30 cellular contexts compared by ENCODE assay signal in the genomic region with DNA sequence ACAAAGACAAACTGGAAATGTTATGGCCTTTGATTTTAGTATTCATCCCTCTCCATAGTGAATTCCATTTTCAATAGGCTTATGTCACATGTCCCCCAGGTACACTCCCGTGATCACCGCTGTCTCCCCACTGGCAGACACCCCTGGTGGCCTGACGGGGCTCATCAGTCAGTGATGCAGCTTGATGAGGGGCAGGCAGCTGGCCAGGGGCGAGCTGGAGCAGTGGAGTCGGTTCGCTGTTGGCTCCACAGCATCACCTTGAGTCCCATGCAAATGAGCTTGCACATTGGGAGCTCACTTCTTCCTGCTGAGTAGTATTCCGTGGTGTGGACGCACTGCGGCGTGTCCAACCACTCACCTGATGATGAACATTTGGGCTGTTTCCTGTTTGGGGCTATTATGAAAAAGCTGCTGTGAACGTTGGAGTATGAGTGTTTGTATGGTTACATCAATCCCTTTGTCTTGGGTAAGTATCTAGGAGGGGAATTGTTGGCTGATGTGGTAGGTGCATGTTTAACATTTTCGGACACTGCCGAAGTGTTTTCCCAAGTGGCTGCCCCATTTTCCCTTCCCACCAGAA. TPM values are rescaled to one million over a fixed set of nuclear protein-coding genes. Genes with fewer than 3 reads are reported as not detected.
DNase-seq lines count a peak whose midpoint lies in the region; ATAC-seq, FAIRE-seq and TF ChIP-seq lines count a peak whose summit lies in the region.
"Had no signal": no experiment of that assay in that cellular context is flagged by ENCODE, and none has a peak within 500 bp of the region (broad histone marks: within the 10 kb centered on the region; RNA-seq: fewer than 3 reads in every experiment).

No MANE protein-coding gene starts in this region.

- no peak overlapping the region for H3K4ac ChIP-seq in neuronal stem cell (ENCODE audit: low read length)

- no peaks in the 10 kb centered on the region for H3K4me1 Mint-ChIP-seq in activated CD4-positive, alpha-beta memory T cell treated with anti-CD3 and anti-CD28 coated beads, Interleukin-2, amount 10 ng/mL, durations not matched to agents 7 days and 5 days
- H3K4me1 Mint-ChIP-seq in HFFc6 (ENCODE audit: low read depth): no peaks in the 10 kb centered on the region
- H3K4me1 Mint-ChIP-seq: CD4-positive, alpha-beta memory T cell had no signal

- in situ Hi-C loops in K562 (cut with MboI): no loop called here

- TF ChIP-seq RAD21 in K562 (CRISPR knock-in tag; conservative IDR thresholded peaks at IDR 0.05 in 1 of 2, IDR thresholded peaks at IDR 0.05 in 1 of 2): no peak

- TF ChIP-seq POLR2A in K562 (conservative IDR thresholded peaks at IDR 0.05): no peak

- no peak overlapping the region for H2BK15ac ChIP-seq in neuronal stem cell (ENCODE audit: low read length)

- no peak overlapping the region for H4K8ac ChIP-seq in neuronal stem cell (ENCODE audit: low read depth, low read length)

- no TSS peak for BruUV-seq in K562 (replicated peaks; lab: Mats Ljungman, UMichigan)

- H3K27me3 ChIP-seq in K562 (ENCODE audit: control insufficient read depth in 2 of 2, insufficient read depth in 2 of 2, low read length in 2 of 2) (peaks cover 0 to 6% of the 10 kb centered on the region in 2 experiments; a peak in 3 of 5 replicates), neuronal stem cell (ENCODE audit: control insufficient read depth in 3 of 3, insufficient read depth in 3 of 3, low read depth in 1 of 3, low read length in 3 of 3) (peaks cover 0 to 10% (median 0%) of the 10 kb centered on the region in 3 experiments)

- H2AFZ ChIP-seq in K562 (ENCODE audit: low read depth, low read length) (no peak overlapping the region), neuronal stem cell (ENCODE audit: low read length) (no peak overlapping the region)

- WGBS in K562 (ENCODE audit: insufficient coverage, low coverage, missing lambda C conversion rate): 41% methylated on average over 10 of the region's 13 CpGs
- WGBS in neuronal stem cell (ENCODE audit: extremely low coverage in 2 of 2, insufficient read length in 2 of 2, insufficient replicate concordance in 1 of 2), 2 donors: no CpG with 5 or more reads among the region's 13 CpGs

- TF ChIP-seq EP300 in K562 (IDR thresholded peaks at IDR 0.05; ENCODE audit: low read length): no peak

- no peak overlapping the region for H3K14ac ChIP-seq in neuronal stem cell (ENCODE audit: low read length)

- H3K36me3 ChIP-seq in K562 (ENCODE audit: control insufficient read depth, insufficient read depth, low read length) (no peaks in the 10 kb centered on the region), neuronal stem cell (replicated peaks in 1 of 2; ENCODE audit: control insufficient read depth in 2 of 2, insufficient read depth in 2 of 2, low read length in 2 of 2) (no peaks in the 10 kb centered on the region)

- H2AK5ac ChIP-seq in neuronal stem cell (ENCODE audit: low read depth, low read length): no peak overlapping the region

- H3K23ac ChIP-seq in neuronal stem cell (ENCODE audit: low read depth, low read length, poor library complexity): no peak overlapping the region

- H3K27ac Mint-ChIP-seq in activated CD4-positive, alpha-beta memory T cell treated with anti-CD3 and anti-CD28 coated beads, Interleukin-2, amount 10 ng/mL, durations not matched to agents 7 days and 5 days: no peak overlapping the region
- H3K27ac Mint-ChIP-seq in HFFc6: no peak overlapping the region

- no peak overlapping the region for H2BK120ac ChIP-seq in neuronal stem cell (ENCODE audit: low read depth, low read length)

- no peak overlapping the region for H2BK12ac ChIP-seq in neuronal stem cell (ENCODE audit: low read length)

- 0 out of 6 replicates have a peak, but pooled peaks of 2 of the 3 experiments have one; percentile 15 to 25 for TF ChIP-seq CTCF in K562 (IDR thresholded peaks at IDR 0.05 in 2 of 3, conservative IDR thresholded peaks at IDR 0.05 in 1 of 3; ENCODE audit: insufficient read depth in 2 of 3, low read depth in 1 of 3, low read length in 3 of 3)
- TF ChIP-seq CTCF in HFFc6 (IDR thresholded peaks at IDR 0.05): no peak

- intact Hi-C loops in K562 (cut with micrococcal nuclease): no loop called here

- POLR2A ChIA-PET in K562 (lab: Yijun Ruan, JAX): interaction anchor here (0.6 kb wide), 1 partner anchor 52 kb away, joined by 3 read pairs; no protein-coding TSS in a partner anchor
- POLR2A ChIA-PET in activated CD4-positive, alpha-beta memory T cell treated with anti-CD3 and anti-CD28 coated beads, Interleukin-2, amount 10 ng/mL, durations not matched to agents 7 days and 5 days (lab: Charles Lee): no interaction called here

- peaks cover 12% of the 10 kb centered on the region for H3K27me3 Mint-ChIP-seq in activated CD4-positive, alpha-beta memory T cell treated with anti-CD3 and anti-CD28 coated beads, Interleukin-2, amount 10 ng/mL, durations not matched to agents 7 days and 5 days
- H3K27me3 Mint-ChIP-seq in HFFc6 (ENCODE audit: insufficient read depth): peaks cover 5% of the 10 kb centered on the region
- H3K27me3 Mint-ChIP-seq: CD4-positive, alpha-beta memory T cell had no signal

- H3K4me3 ChIP-seq in K562 (no peak overlapping the region), neuronal stem cell (ENCODE audit: low read length in 2 of 2) (no peak overlapping the region)
- H3K4me3 ChIP-seq: SK-N-MC had no signal

- peaks cover 0 to 21% of the 10 kb centered on the region in 2 experiments; a peak in 2 of 5 replicates for H3K4me1 ChIP-seq in K562 (replicated peaks in 1 of 2; ENCODE audit: control insufficient read depth in 2 of 2, insufficient read depth in 2 of 2, low read length in 2 of 2)
- no peaks in the 10 kb centered on the region for H3K4me1 ChIP-seq in neuronal stem cell (ENCODE audit: control insufficient read depth in 2 of 2, insufficient read depth in 1 of 2, low read depth in 1 of 2, low read length in 2 of 2)

- CTCF ChIA-PET in K562 (lab: Yijun Ruan, JAX; ENCODE audit: low intra/inter-chr PET ratio): no interaction called here
- CTCF ChIA-PET in activated CD4-positive, alpha-beta memory T cell treated with anti-CD3 and anti-CD28 coated beads, Interleukin-2, amount 10 ng/mL, durations not matched to agents 7 days and 5 days (lab: Charles Lee): interaction anchor here (1.0 to 1.1 kb wide), 2 partner anchors 30 to 159 kb away, joined by 3 read pairs; a partner anchor contains a TSS

- H3K9me1 ChIP-seq in K562 (ENCODE audit: control insufficient read depth, insufficient read depth, low read length): no peaks in the 10 kb centered on the region

- H3K79me2 ChIP-seq in K562 (ENCODE audit: control insufficient read depth, insufficient read depth, low read length): no peaks in the 10 kb centered on the region

- no peaks in the 10 kb centered on the region for H3K9me3 Mint-ChIP-seq in activated CD4-positive, alpha-beta memory T cell treated with anti-CD3 and anti-CD28 coated beads, Interleukin-2, amount 10 ng/mL, durations not matched to agents 7 days and 5 days
- no peaks in the 10 kb centered on the region for H3K9me3 Mint-ChIP-seq in HFFc6

- no peaks in the 10 kb centered on the region for H3K79me1 ChIP-seq in neuronal stem cell (ENCODE audit: low read depth, low read length)

- DNase-seq in DMS153 (lab: John Stamatoyannopoulos, UW) (peak; percentile 40), DMS153 treated with DMSO at 0.1 percent for 48 hours (lab: John Stamatoyannopoulos, UW; ENCODE audit: unreplicated experiment) (peak; percentile 2), K562 (ENCODE audit: extremely low read depth in 1 of 4, low spot score in 3 of 4) (no peak), neuronal stem cell (ENCODE audit: low spot score) (no peak), HFFc6 (no peak)
- DNase-seq in activated T-cell treated with anti-CD3 and anti-CD28 coated beads, Interleukin-2, amount 50 U/mL, for 48 hours: no peak
- DNase-seq in activated CD4-positive, alpha-beta memory T cell treated with anti-CD3 and anti-CD28 coated beads, Interleukin-2, amount 10 ng/mL, durations not matched to agents 7 days and 5 days: no peak
- DNase-seq: C1 segment of cervical spinal cord; CD4-positive, alpha-beta memory T cell; COR-L47; GF-D8; Kasumi-1; MV-4-11; NCI-H1105; NCI-H1436 treated with DMSO at 0.1 percent for 48 hours; NCI-H187 treated with DMSO at 0.1 percent for 48 hours; NCI-H2171; NCI-H446; NCI-H526; SHP77 had no signal

- H4K20me1 ChIP-seq in K562 (replicated peaks; ENCODE audit: control insufficient read depth, insufficient read depth, low read length): no peaks in the 10 kb centered on the region

- peak overlapping the region in 1 of 2 experiments; percentile 35; a peak in 1 of 4 replicates for H3K9ac ChIP-seq in K562 (ENCODE audit: insufficient read depth in 1 of 2, low read depth in 2 of 2, low read length in 2 of 2)
- no peak overlapping the region for H3K9ac ChIP-seq in neuronal stem cell (ENCODE audit: low read depth, low read length, poor library complexity)

- no peaks in the 10 kb centered on the region for H3K9me3 ChIP-seq in K562 (replicated peaks; ENCODE audit: control insufficient read depth, insufficient read depth, low read depth, low read length)
- H3K9me3 ChIP-seq in neuronal stem cell (replicated peaks in 1 of 2; ENCODE audit: control insufficient read depth in 2 of 2, insufficient read depth in 1 of 2, low read depth in 1 of 2, low read length in 2 of 2): no peaks in the 10 kb centered on the region

- no peak overlapping the region for H4K91ac ChIP-seq in neuronal stem cell (ENCODE audit: low read depth, low read length, poor library complexity)

- H3K27ac ChIP-seq in K562 (ENCODE audit: extremely low read depth, low read depth, low read length) (no peak overlapping the region), neuronal stem cell (replicated peaks; ENCODE audit: low read length) (no peak overlapping the region)
- H3K27ac ChIP-seq: RWPE1, SK-N-MC had no signal

- H3K4me3 Mint-ChIP-seq in activated CD4-positive, alpha-beta memory T cell treated with anti-CD3 and anti-CD28 coated beads, Interleukin-2, amount 10 ng/mL, durations not matched to agents 7 days and 5 days: no peak overlapping the region
- no peak overlapping the region for H3K4me3 Mint-ChIP-seq in HFFc6
- H3K4me3 Mint-ChIP-seq: CD4-positive, alpha-beta memory T cell had no signal

- H2BK5ac ChIP-seq in neuronal stem cell (ENCODE audit: low read length): no peak overlapping the region

- H3K36me3 Mint-ChIP-seq in activated CD4-positive, alpha-beta memory T cell treated with anti-CD3 and anti-CD28 coated beads, Interleukin-2, amount 10 ng/mL, durations not matched to agents 7 days and 5 days (ENCODE audit: low read depth): no peaks in the 10 kb centered on the region
- H3K36me3 Mint-ChIP-seq in HFFc6 (ENCODE audit: low read depth): no peaks in the 10 kb centered on the region
- H3K36me3 Mint-ChIP-seq: CD4-positive, alpha-beta memory T cell had no signal

- peak overlapping the region; percentile 64 for H3K18ac ChIP-seq in neuronal stem cell (ENCODE audit: low read length)

- no peak for FAIRE-seq in K562 (lab: Jason Lieb, UNC)
- FAIRE-seq: HepG2 had no signal

- H3K4me2 ChIP-seq in K562 (ENCODE audit: insufficient read depth, low read length): no peak overlapping the region; the same call in 1 of the 2 replicates
- H3K4me2 ChIP-seq in neuronal stem cell (ENCODE audit: insufficient read depth, low read length, poor library complexity, severe bottlenecking): no peak overlapping the region

- ATAC-seq in K562: peak; percentile 40; the same call in 1 of the 3 replicates
- ATAC-seq: HepG2, Panc1 had no signal

RNA-seq across cellular contexts. Expression of a gene that starts 5.2 kb away (rescaled TPM):
- 1.8 and 5.1 TPM in 2 replicates for total RNA-seq in K562 (2011; cell fraction: chromatin; rRNA removed; ENCODE audit: low replicate concordance)
- 8.7 and 11.6 TPM in 2 replicates for total RNA-seq in K562 (2011; cell fraction: nucleolus; rRNA removed)
- total RNA-seq in K562 (2011; cell fraction: nucleoplasm; rRNA removed): 1.1 and 2.8 TPM in 2 replicates
- 1.5 and 3.0 TPM in 2 replicates for total RNA-seq in K562 (2014; rRNA removed)
- 0.11 and 0.13 TPM in 2 replicates for total RNA-seq in K562 (2014; rRNA removed; fragmentation: Illumina TruSeq; extraction: Trizol)
- total RNA-seq in K562 (2015; rRNA removed; fragmentation: Illumina TruSeq; extraction: Trizol): 0.33 and 0.49 TPM in 2 replicates
- 0.51 and 0.82 TPM in 2 replicates for total RNA-seq in K562 (2021)
- 0.07 and 0.22 TPM in 2 replicates for polyA plus RNA-seq in K562 (2011; rRNA removed)
- 0.21 and 1.0 TPM in 2 replicates for polyA plus RNA-seq in K562 (2011; cell fraction: cytosol; rRNA removed)
- polyA plus RNA-seq in K562 (2011; cell fraction: nucleus; rRNA removed): 1.9 and 3.9 TPM in 2 replicates
- polyA plus RNA-seq in K562 (2012): 0.30 and 0.60 TPM in 2 replicates
- 0.10 and 0.21 TPM in 2 replicates for polyA plus RNA-seq in K562 (2014; fragmentation: Illumina TruSeq; extraction: Trizol)
- not detected for polyA plus RNA-seq in K562 (2014; fragmentation: Nextera tagmentation; extraction: Ambion mirVana)
- polyA plus RNA-seq in K562 (2014; rRNA removed): 0.70 and 0.82 TPM in 2 replicates
- 0.11 TPM in 1 of 2 replicates, not detected in the other for polyA minus RNA-seq in K562 (2011; rRNA and poly(A)+ RNA removed)
- 1.4 TPM in 1 of 2 replicates, not detected in the other for polyA minus RNA-seq in K562 (2011; cell fraction: cytosol; rRNA and poly(A)+ RNA removed)
- 2.6 and 5.4 TPM in 2 replicates for polyA minus RNA-seq in K562 (2011; cell fraction: nucleus; rRNA and poly(A)+ RNA removed)
- polyA plus RNA-seq in neuronal stem cell (2013, experiment 1 of 2): 0.08 TPM
- 0.06 TPM for polyA plus RNA-seq in neuronal stem cell (2013, experiment 2 of 2)
- total RNA-seq in activated CD4-positive, alpha-beta memory T cell treated with anti-CD3 and anti-CD28 coated beads, Interleukin-2, amount 10 ng/mL, durations not matched to agents 7 days and 5 days: 1 to 10 TPM; 1.1 to 1.8 TPM
- total RNA-seq in HFFc6 (2021; fragmentation: NEBNext Ultra II Directional; extraction: Animal tissue kit (Norgen Biotek cat#: 25700)): under 1 TPM; 0.33 to 0.99 (median 0.69) TPM

RNA-seq across cellular contexts. Expression of a gene that starts 29.4 kb away (rescaled TPM):
- 3.0 and 4.1 TPM in 2 replicates for total RNA-seq in K562 (2011; cell fraction: chromatin; rRNA removed; ENCODE audit: low replicate concordance)
- total RNA-seq in K562 (2011; cell fraction: nucleolus; rRNA removed): 2.5 and 2.8 TPM in 2 replicates
- 2.9 and 3.5 TPM in 2 replicates for total RNA-seq in K562 (2011; cell fraction: nucleoplasm; rRNA removed)
- 2.0 and 2.9 TPM in 2 replicates for total RNA-seq in K562 (2014; rRNA removed)
- total RNA-seq in K562 (2014; rRNA removed; fragmentation: Illumina TruSeq; extraction: Trizol): 1.5 and 1.8 TPM in 2 replicates
- total RNA-seq in K562 (2015; rRNA removed; fragmentation: Illumina TruSeq; extraction: Trizol): 2.6 and 2.7 TPM in 2 replicates
- 3.3 and 3.5 TPM in 2 replicates for total RNA-seq in K562 (2021)
- polyA plus RNA-seq in K562 (2011; rRNA removed): 0.98 and 1.2 TPM in 2 replicates
- polyA plus RNA-seq in K562 (2011; cell fraction: cytosol; rRNA removed): 1.0 and 1.2 TPM in 2 replicates
- 2.0 and 3.1 TPM in 2 replicates for polyA plus RNA-seq in K562 (2011; cell fraction: nucleus; rRNA removed)
- 2.7 and 3.3 TPM in 2 replicates for polyA plus RNA-seq in K562 (2012)
- polyA plus RNA-seq in K562 (2014; fragmentation: Illumina TruSeq; extraction: Trizol): 2.1 and 2.4 TPM in 2 replicates
- under 1 TPM; 0.32 to 0.34 TPM for polyA plus RNA-seq in K562 (2014; fragmentation: Nextera tagmentation; extraction: Ambion mirVana)
- polyA plus RNA-seq in K562 (2014; rRNA removed): 1.3 and 1.9 TPM in 2 replicates
- 1.4 TPM in 2 replicates for polyA minus RNA-seq in K562 (2011; rRNA and poly(A)+ RNA removed)
- polyA minus RNA-seq in K562 (2011; cell fraction: cytosol; rRNA and poly(A)+ RNA removed): 1.5 and 1.6 TPM in 2 replicates
- 0.94 and 1.7 TPM in 2 replicates for polyA minus RNA-seq in K562 (2011; cell fraction: nucleus; rRNA and poly(A)+ RNA removed)
- polyA plus RNA-seq in neuronal stem cell (2013, experiment 1 of 2): 0.15 TPM
- 0.11 TPM for polyA plus RNA-seq in neuronal stem cell (2013, experiment 2 of 2)
- 1 to 10 TPM; 1.7 to 1.9 TPM for total RNA-seq in activated CD4-positive, alpha-beta memory T cell treated with anti-CD3 and anti-CD28 coated beads, Interleukin-2, amount 10 ng/mL, durations not matched to agents 7 days and 5 days
- under 1 TPM; 0.03 to 0.38 (median 0.06) TPM for total RNA-seq in HFFc6 (2021; fragmentation: NEBNext Ultra II Directional; extraction: Animal tissue kit (Norgen Biotek cat#: 25700))
- total RNA-seq: H4, HT-29, M059J had no signal
- polyA plus RNA-seq: HepG2 had no signal

RNA-seq across cellular contexts. Expression of a gene that starts 29.7 kb away (rescaled TPM):
- 44.0 and 101 TPM in 2 replicates for total RNA-seq in K562 (2011; cell fraction: chromatin; rRNA removed; ENCODE audit: low replicate concordance)
- total RNA-seq in K562 (2011; cell fraction: nucleolus; rRNA removed): 58.2 and 63.4 TPM in 2 replicates
- total RNA-seq in K562 (2011; cell fraction: nucleoplasm; rRNA removed): 58.6 and 62.3 TPM in 2 replicates
- total RNA-seq in K562 (2014; rRNA removed) (64.7 and 64.8 TPM in 2 replicates), K562 (2014; rRNA removed; fragmentation: Illumina TruSeq; extraction: Trizol) (38.5 and 48.6 TPM in 2 replicates), K562 (2015; rRNA removed; fragmentation: Illumina TruSeq; extraction: Trizol) (48.8 and 51.0 TPM in 2 replicates), K562 (2021) (94.0 and 94.9 TPM in 2 replicates)
- polyA plus RNA-seq in K562 (2011; rRNA removed) (38.0 and 44.3 TPM in 2 replicates), K562 (2014; fragmentation: Illumina TruSeq; extraction: Trizol) (49.7 and 56.9 TPM in 2 replicates), K562 (2014; fragmentation: Nextera tagmentation; extraction: Ambion mirVana) (10 to 100 TPM in 1 of 2 experiments, 1 to 10 TPM in 1; 10.0 to 26.1 TPM), K562 (2014; rRNA removed) (70.4 and 75.6 TPM in 2 replicates)
- polyA plus RNA-seq in K562 (2011; cell fraction: cytosol; rRNA removed): 72.4 and 100 TPM in 2 replicates
- polyA plus RNA-seq in K562 (2011; cell fraction: nucleus; rRNA removed): 177 and 204 TPM in 2 replicates
- 58.0 and 101 TPM in 2 replicates for polyA plus RNA-seq in K562 (2012)
- polyA minus RNA-seq in K562 (2011; rRNA and poly(A)+ RNA removed): 31.5 and 39.4 TPM in 2 replicates
- 32.0 and 34.9 TPM in 2 replicates for polyA minus RNA-seq in K562 (2011; cell fraction: cytosol; rRNA and poly(A)+ RNA removed)
- polyA minus RNA-seq in K562 (2011; cell fraction: nucleus; rRNA and poly(A)+ RNA removed): 41.2 and 50.9 TPM in 2 replicates
- 19.4 TPM for polyA plus RNA-seq in neuronal stem cell (2013, experiment 1 of 2)
- polyA plus RNA-seq in neuronal stem cell (2013, experiment 2 of 2): 20.0 TPM
- total RNA-seq in activated CD4-positive, alpha-beta memory T cell treated with anti-CD3 and anti-CD28 coated beads, Interleukin-2, amount 10 ng/mL, durations not matched to agents 7 days and 5 days: 10 to 100 TPM; 33.8 to 40.5 TPM
- total RNA-seq in HFFc6 (2021; fragmentation: NEBNext Ultra II Directional; extraction: Animal tissue kit (Norgen Biotek cat#: 25700)): 10 to 100 TPM; 20.3 to 32.0 (median 28.2) TPM

RNA-seq across cellular contexts. Expression of a gene that starts 39.5 kb away (rescaled TPM):
- total RNA-seq in K562 (2011; cell fraction: chromatin; rRNA removed; ENCODE audit: low replicate concordance): not detected in 2 replicates
- not detected in 2 replicates for total RNA-seq in K562 (2011; cell fraction: nucleolus; rRNA removed)
- not detected in 2 replicates for total RNA-seq in K562 (2011; cell fraction: nucleoplasm; rRNA removed)
- total RNA-seq in K562 (2014; rRNA removed) (not detected in 2 replicates), K562 (2014; rRNA removed; fragmentation: Illumina TruSeq; extraction: Trizol) (not detected in 2 replicates), K562 (2015; rRNA removed; fragmentation: Illumina TruSeq; extraction: Trizol) (not detected in 2 replicates), K562 (2021) (not detected in 2 replicates)
- polyA plus RNA-seq in K562 (2011; rRNA removed) (not detected in 2 replicates), K562 (2014; fragmentation: Illumina TruSeq; extraction: Trizol) (not detected in 2 replicates), K562 (2014; fragmentation: Nextera tagmentation; extraction: Ambion mirVana) (not detected), K562 (2014; rRNA removed) (0.03 TPM in 1 of 2 replicates, not detected in the other)
- polyA plus RNA-seq in K562 (2011; cell fraction: cytosol; rRNA removed): not detected in 2 replicates
- polyA plus RNA-seq in K562 (2011; cell fraction: nucleus; rRNA removed): not detected in 2 replicates
- not detected in 2 replicates for polyA plus RNA-seq in K562 (2012)
- not detected in 2 replicates for polyA minus RNA-seq in K562 (2011; rRNA and poly(A)+ RNA removed)
- polyA minus RNA-seq in K562 (2011; cell fraction: cytosol; rRNA and poly(A)+ RNA removed): not detected in 2 replicates
- not detected in 2 replicates for polyA minus RNA-seq in K562 (2011; cell fraction: nucleus; rRNA and poly(A)+ RNA removed)
- not detected for polyA plus RNA-seq in neuronal stem cell (2013, experiment 1 of 2)
- not detected for polyA plus RNA-seq in neuronal stem cell (2013, experiment 2 of 2)
- not detected for total RNA-seq in activated CD4-positive, alpha-beta memory T cell treated with anti-CD3 and anti-CD28 coated beads, Interleukin-2, amount 10 ng/mL, durations not matched to agents 7 days and 5 days
- total RNA-seq in HFFc6 (2021; fragmentation: NEBNext Ultra II Directional; extraction: Animal tissue kit (Norgen Biotek cat#: 25700)): not detected
- total RNA-seq: A673; CD4-positive, alpha-beta memory T cell; H4; HepG2; HT-29; M059J; OCI-LY7; T-helper 1 cell treated with Interleukin-12 subunit alpha and Interleukin-12 subunit beta and Interleukin-4 antibody, amounts not matched to agents 30 ng/mL and 1 ng/mL, for 36 hours had no signal
- polyA plus RNA-seq: CD4-positive, alpha-beta memory T cell; HepG2 had no signal

RNA-seq across cellular contexts. Expression of a gene that starts 54.1 kb away (rescaled TPM):
- total RNA-seq in K562 (2011; cell fraction: chromatin; rRNA removed; ENCODE audit: low replicate concordance): not detected in 2 replicates
- not detected in 2 replicates for total RNA-seq in K562 (2011; cell fraction: nucleolus; rRNA removed)
- total RNA-seq in K562 (2011; cell fraction: nucleoplasm; rRNA removed): not detected in 2 replicates
- total RNA-seq in K562 (2014; rRNA removed) (not detected in 2 replicates), K562 (2014; rRNA removed; fragmentation: Illumina TruSeq; extraction: Trizol) (not detected in 2 replicates), K562 (2015; rRNA removed; fragmentation: Illumina TruSeq; extraction: Trizol) (not detected in 2 replicates), K562 (2021) (0.11 TPM in 2 replicates)
- polyA plus RNA-seq in K562 (2011; rRNA removed) (not detected in 2 replicates), K562 (2014; fragmentation: Illumina TruSeq; extraction: Trizol) (not detected in 2 replicates), K562 (2014; fragmentation: Nextera tagmentation; extraction: Ambion mirVana) (not detected), K562 (2014; rRNA removed) (not detected in 2 replicates)
- polyA plus RNA-seq in K562 (2011; cell fraction: cytosol; rRNA removed): 0.04 and 0.06 TPM in 2 replicates
- polyA plus RNA-seq in K562 (2011; cell fraction: nucleus; rRNA removed): not detected in 2 replicates
- not detected in 2 replicates for polyA plus RNA-seq in K562 (2012)
- not detected in 2 replicates for polyA minus RNA-seq in K562 (2011; rRNA and poly(A)+ RNA removed)
- not detected in 2 replicates for polyA minus RNA-seq in K562 (2011; cell fraction: cytosol; rRNA and poly(A)+ RNA removed)
- not detected in 2 replicates for polyA minus RNA-seq in K562 (2011; cell fraction: nucleus; rRNA and poly(A)+ RNA removed)
- polyA plus RNA-seq in neuronal stem cell (2013, experiment 1 of 2): 3.8 TPM
- polyA plus RNA-seq in neuronal stem cell (2013, experiment 2 of 2): 4.3 TPM
- total RNA-seq in activated CD4-positive, alpha-beta memory T cell treated with anti-CD3 and anti-CD28 coated beads, Interleukin-2, amount 10 ng/mL, durations not matched to agents 7 days and 5 days: not detected
- 100 to 1,000 TPM; 324 to 382 (median 367) TPM for total RNA-seq in HFFc6 (2021; fragmentation: NEBNext Ultra II Directional; extraction: Animal tissue kit (Norgen Biotek cat#: 25700))
- total RNA-seq: CD4-positive, alpha-beta memory T cell; H4; OCI-LY7; T-helper 1 cell treated with Interleukin-12 subunit alpha and Interleukin-12 subunit beta and Interleukin-4 antibody, amounts not matched to agents 30 ng/mL and 1 ng/mL, for 36 hours had no signal
- polyA plus RNA-seq: CD4-positive, alpha-beta memory T cell had no signal

Comparison
In these comparisons a context has a peak if more than half of its experiments do, and no peak if none do; other contexts are left out.
1. DNase-seq: peak in DMS153 (single experiment) and DMS153 treated with DMSO at 0.1 percent for 48 hours (single experiment); none in K562 (0 of 4), neuronal stem cell (single experiment), activated T-cell treated with anti-CD3 and anti-CD28 coated beads, Interleukin-2, amount 50 U/mL, for 48 hours (0 of 2), activated CD4-positive, alpha-beta memory T cell treated with anti-CD3 and anti-CD28 coated beads, Interleukin-2, amount 10 ng/mL, durations not matched to agents 7 days and 5 days (single experiment) and HFFc6 (single experiment).